In the genomic region with DNA sequence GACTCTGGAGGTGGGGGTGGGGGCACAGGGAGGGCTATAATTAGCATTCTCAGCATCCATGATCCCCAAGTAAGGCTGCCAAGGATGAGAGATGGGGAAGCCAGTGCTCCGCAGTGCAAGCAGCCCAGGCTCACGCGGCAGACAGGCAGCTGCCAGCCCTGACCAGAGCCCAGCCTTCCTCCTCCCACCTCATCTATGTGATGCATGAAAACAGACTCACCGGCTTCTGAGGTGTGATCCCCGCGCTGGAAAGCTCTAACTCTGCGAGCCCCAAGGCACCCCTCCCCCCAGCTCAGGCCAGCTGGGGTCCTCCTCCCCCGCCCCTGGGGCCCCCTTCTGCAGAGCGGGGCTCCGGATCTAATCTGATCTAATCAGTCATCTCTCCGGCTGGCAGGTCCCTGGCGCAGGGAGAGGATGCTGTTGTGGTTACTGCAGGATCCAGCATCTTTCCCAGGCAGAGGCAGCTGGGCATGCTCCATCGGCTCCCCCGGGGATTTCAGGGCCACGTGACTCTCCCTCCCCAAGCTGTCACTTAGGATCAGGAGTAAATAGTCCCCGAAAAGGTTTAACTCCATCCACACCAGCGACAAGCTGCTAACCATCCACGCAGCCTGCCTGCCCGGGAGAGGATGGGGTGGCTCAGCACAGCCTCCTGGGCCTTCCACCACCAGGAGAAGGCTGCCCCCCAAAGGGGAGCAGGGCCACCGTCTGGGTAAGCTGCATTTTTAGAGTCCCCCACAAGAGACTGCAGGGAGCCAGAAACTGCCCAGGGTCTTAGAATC, we compare ENCODE assay signal across 9 cellular contexts. TPM values are rescaled to one million over a fixed set of nuclear protein-coding genes. Genes with fewer than 3 reads are reported as not detected.
DNase-seq lines count a peak whose midpoint lies in the region; ATAC-seq and TF ChIP-seq lines count a peak whose summit lies in the region.
"Had no signal": no experiment of that assay in that cellular context is flagged by ENCODE, and none has a peak within 500 bp of the region (broad histone marks: within the 10 kb centered on the region; RNA-seq: fewer than 3 reads in every experiment).

A gene with protein sequence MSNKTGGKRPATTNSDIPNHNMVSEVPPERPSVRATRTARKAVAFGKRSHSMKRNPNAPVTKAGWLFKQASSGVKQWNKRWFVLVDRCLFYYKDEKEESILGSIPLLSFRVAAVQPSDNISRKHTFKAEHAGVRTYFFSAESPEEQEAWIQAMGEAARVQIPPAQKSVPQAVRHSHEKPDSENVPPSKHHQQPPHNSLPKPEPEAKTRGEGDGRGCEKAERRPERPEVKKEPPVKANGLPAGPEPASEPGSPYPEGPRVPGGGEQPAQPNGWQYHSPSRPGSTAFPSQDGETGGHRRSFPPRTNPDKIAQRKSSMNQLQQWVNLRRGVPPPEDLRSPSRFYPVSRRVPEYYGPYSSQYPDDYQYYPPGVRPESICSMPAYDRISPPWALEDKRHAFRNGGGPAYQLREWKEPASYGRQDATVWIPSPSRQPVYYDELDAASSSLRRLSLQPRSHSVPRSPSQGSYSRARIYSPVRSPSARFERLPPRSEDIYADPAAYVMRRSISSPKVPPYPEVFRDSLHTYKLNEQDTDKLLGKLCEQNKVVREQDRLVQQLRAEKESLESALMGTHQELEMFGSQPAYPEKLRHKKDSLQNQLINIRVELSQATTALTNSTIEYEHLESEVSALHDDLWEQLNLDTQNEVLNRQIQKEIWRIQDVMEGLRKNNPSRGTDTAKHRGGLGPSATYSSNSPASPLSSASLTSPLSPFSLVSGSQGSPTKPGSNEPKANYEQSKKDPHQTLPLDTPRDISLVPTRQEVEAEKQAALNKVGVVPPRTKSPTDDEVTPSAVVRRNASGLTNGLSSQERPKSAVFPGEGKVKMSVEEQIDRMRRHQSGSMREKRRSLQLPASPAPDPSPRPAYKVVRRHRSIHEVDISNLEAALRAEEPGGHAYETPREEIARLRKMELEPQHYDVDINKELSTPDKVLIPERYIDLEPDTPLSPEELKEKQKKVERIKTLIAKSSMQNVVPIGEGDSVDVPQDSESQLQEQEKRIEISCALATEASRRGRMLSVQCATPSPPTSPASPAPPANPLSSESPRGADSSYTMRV (minus strand): TSS at position 456 of the 782 bp plus-strand sequence. CDS start 86,202 bp downstream, outside the sequence.

- peak; percentile 22 for ATAC-seq in stimulated activated effector memory CD8-positive, alpha-beta T cell treated with anti-CD3 and anti-CD28 coated beads, Interleukin-12 subunit alpha, Interleukin-12 subunit beta, amount 100 ng/mL, for 72 hours
- no peak for ATAC-seq in GM18867 (IDR thresholded peaks at IDR 0.05; ENCODE audit: unreplicated experiment)

- no peaks in the 10 kb centered on the region for H3K27me3 ChIP-seq in BJ (ENCODE audit: control insufficient read depth, insufficient read depth, low read length)

- POLR2A ChIA-PET in BJ (lab: Charles Lee): no interaction called here

- H3K36me3 ChIP-seq in BJ (ENCODE audit: control insufficient read depth, insufficient read depth, low read length): no peaks in the 10 kb centered on the region

- H3K36me3 Mint-ChIP-seq in stimulated activated effector memory CD8-positive, alpha-beta T cell treated with anti-CD3 and anti-CD28 coated beads, Interleukin-12 subunit alpha, Interleukin-12 subunit beta, amount 100 ng/mL, for 72 hours: peaks cover 6% of the 10 kb centered on the region
- H3K36me3 Mint-ChIP-seq: activated naive CD4-positive, alpha-beta T cell treated with anti-CD3 and anti-CD28 coated beads, Interleukin-2, amount 50 U/mL, for 24 hours had no signal

- H3K27ac Mint-ChIP-seq in stimulated activated effector memory CD8-positive, alpha-beta T cell treated with anti-CD3 and anti-CD28 coated beads, Interleukin-12 subunit alpha, Interleukin-12 subunit beta, amount 100 ng/mL, for 72 hours: no peak within 1 kb of the TSS
- H3K27ac Mint-ChIP-seq: activated naive CD4-positive, alpha-beta T cell treated with anti-CD3 and anti-CD28 coated beads, Interleukin-2, amount 50 U/mL, for 24 hours had no signal

- DNase-seq in BJ (ENCODE audit: low read depth) (no peak), NCI-H1092 (lab: John Stamatoyannopoulos, UW) (peak; percentile 42), amygdala (lab: John Stamatoyannopoulos, UW) (peak in 49 of 56 donors; percentile 30 to 86 (median 71)), hepatic stellate cell (ENCODE audit: low spot score) (peak; percentile 86), NCI-H1048 (lab: John Stamatoyannopoulos, UW) (no peak), activated gamma-delta T cell treated with Interleukin-2 at 50 U/mL for 16 hours (no peak)
- no peak for DNase-seq in stimulated activated effector memory CD8-positive, alpha-beta T cell treated with anti-CD3 and anti-CD28 coated beads, Interleukin-12 subunit alpha, Interleukin-12 subunit beta, amount 100 ng/mL, for 72 hours (ENCODE audit: low spot score in 2 of 2)

- peak; percentile 73 for TF ChIP-seq CTCF in BJ (IDR thresholded peaks at IDR 0.05; ENCODE audit: insufficient read depth, low read depth, low read length)

- H3K4me3 ChIP-seq in BJ (ENCODE audit: low read depth, low read length): no peak within 1 kb of the TSS

- no peak within 1 kb of the TSS for H3K4me3 Mint-ChIP-seq in stimulated activated effector memory CD8-positive, alpha-beta T cell treated with anti-CD3 and anti-CD28 coated beads, Interleukin-12 subunit alpha, Interleukin-12 subunit beta, amount 100 ng/mL, for 72 hours
- H3K4me3 Mint-ChIP-seq: activated naive CD4-positive, alpha-beta T cell treated with anti-CD3 and anti-CD28 coated beads, Interleukin-2, amount 50 U/mL, for 24 hours had no signal

- CTCF ChIA-PET in BJ (lab: Yijun Ruan, JAX): interaction anchor here (0.6 to 9.5 kb wide), 27 partner anchors 9 to 231 kb away, joined by 3 to 218 read pairs (median 4); a partner anchor contains a TSS

- no peaks in the 10 kb centered on the region for H3K9me3 Mint-ChIP-seq in stimulated activated effector memory CD8-positive, alpha-beta T cell treated with anti-CD3 and anti-CD28 coated beads, Interleukin-12 subunit alpha, Interleukin-12 subunit beta, amount 100 ng/mL, for 72 hours
- H3K9me3 Mint-ChIP-seq: activated naive CD4-positive, alpha-beta T cell treated with anti-CD3 and anti-CD28 coated beads, Interleukin-2, amount 50 U/mL, for 24 hours had no signal

- H3K4me1 Mint-ChIP-seq in stimulated activated effector memory CD8-positive, alpha-beta T cell treated with anti-CD3 and anti-CD28 coated beads, Interleukin-12 subunit alpha, Interleukin-12 subunit beta, amount 100 ng/mL, for 72 hours: peaks cover 31% of the 10 kb centered on the region

RNA-seq across cellular contexts. Expression of the gene that starts here (rescaled TPM):
- polyA plus RNA-seq in BJ (2011; rRNA removed): 3.0 and 4.2 TPM in 2 replicates
- polyA minus RNA-seq in BJ (2011; rRNA and poly(A)+ RNA removed): 2.4 and 2.7 TPM in 2 replicates

Comparison
In these comparisons a context has a peak if more than half of its experiments do, and no peak if none do; other contexts are left out.
1. DNase-seq: peak in NCI-H1092 (single experiment), amygdala (49 of 56) and hepatic stellate cell (single experiment); none in BJ (single experiment), stimulated activated effector memory CD8-positive, alpha-beta T cell treated with anti-CD3 and anti-CD28 coated beads, Interleukin-12 subunit alpha, Interleukin-12 subunit beta, amount 100 ng/mL, for 72 hours (0 of 2), NCI-H1048 (single experiment) and activated gamma-delta T cell treated with Interleukin-2 at 50 U/mL for 16 hours (single experiment).